In genomic region chr12:72471806-72472205, GRCh38 we compare ENCODE assay signal across 16 cellular contexts.
"Had no signal": no experiment of that assay in that cellular context is flagged by ENCODE, and none has a peak within 500 bp of the region (broad histone marks: within the 10 kb centered on the region; RNA-seq: fewer than 3 reads in every experiment).

No MANE protein-coding gene starts in this region.

- H3K4me1 ChIP-seq: suprapubic skin had no signal

- H3K9me3 Mint-ChIP-seq: activated CD4-positive, alpha-beta T cell treated with anti-CD3 and anti-CD28 coated beads, Interleukin-2, amount 10 ng/mL, durations not matched to agents 7 days and 5 days; type B pancreatic cell had no signal

- H3K27ac ChIP-seq: suprapubic skin had no signal

- H3K4me1 Mint-ChIP-seq: activated CD4-positive, alpha-beta T cell treated with anti-CD3 and anti-CD28 coated beads, Interleukin-2, amount 10 ng/mL, durations not matched to agents 7 days and 5 days; activated naive CD8-positive, alpha-beta T cell treated with anti-CD3 and anti-CD28 coated beads, Interleukin-2, amount 10 ng/mL, durations not matched to agents 7 days and 5 days; naive thymus-derived CD8-positive, alpha-beta T cell had no signal

- H3K36me3 ChIP-seq: suprapubic skin had no signal

- H3K9me3 ChIP-seq: mucosa of descending colon, suprapubic skin had no signal

- H3K27me3 Mint-ChIP-seq: activated CD4-positive, alpha-beta T cell treated with anti-CD3 and anti-CD28 coated beads, Interleukin-2, amount 10 ng/mL, durations not matched to agents 7 days and 5 days; activated naive CD8-positive, alpha-beta T cell treated with anti-CD3 and anti-CD28 coated beads, Interleukin-2, amount 10 ng/mL, durations not matched to agents 7 days and 5 days; naive thymus-derived CD8-positive, alpha-beta T cell; stimulated activated naive CD8-positive, alpha-beta T cell treated with anti-CD3 and anti-CD28 coated beads, Interleukin-15, Interleukin-2, amounts not matched to agents 100 ng/mL and 50 ng/mL, for 24 hours; type B pancreatic cell had no signal

- H3K4me3 ChIP-seq: mucosa of descending colon, suprapubic skin had no signal

- H3K36me3 Mint-ChIP-seq: activated naive CD8-positive, alpha-beta T cell treated with anti-CD3 and anti-CD28 coated beads, Interleukin-2, amount 10 ng/mL, durations not matched to agents 7 days and 5 days; naive thymus-derived CD8-positive, alpha-beta T cell; type B pancreatic cell had no signal

- DNase-seq: activated CD4-positive, alpha-beta T cell treated with anti-CD3 and anti-CD28 coated beads, Interleukin-2, amount 10 ng/mL, durations not matched to agents 7 days and 5 days; activated gamma-delta T cell treated with Interleukin-2 at 50 U/mL for 16 hours; activated naive CD8-positive, alpha-beta T cell treated with anti-CD3 and anti-CD28 coated beads, Interleukin-2, amount 10 ng/mL, durations not matched to agents 7 days and 5 days; anterior cingulate cortex; cerebellar nuclear complex; effector CD8-positive, alpha-beta T cell; foreskin fibroblast; glutamatergic neuron; mucosa of descending colon; naive thymus-derived CD8-positive, alpha-beta T cell; occipital lobe; right cardiac atrium had no signal

- H3K27ac Mint-ChIP-seq: activated CD4-positive, alpha-beta T cell treated with anti-CD3 and anti-CD28 coated beads, Interleukin-2, amount 10 ng/mL, durations not matched to agents 7 days and 5 days; activated naive CD8-positive, alpha-beta T cell treated with anti-CD3 and anti-CD28 coated beads, Interleukin-2, amount 10 ng/mL, durations not matched to agents 7 days and 5 days; naive thymus-derived CD8-positive, alpha-beta T cell; stimulated activated naive CD8-positive, alpha-beta T cell treated with anti-CD3 and anti-CD28 coated beads, Interleukin-15, Interleukin-2, amounts not matched to agents 100 ng/mL and 50 ng/mL, for 24 hours; type B pancreatic cell had no signal

- H3K27me3 ChIP-seq: suprapubic skin had no signal

- H3K4me3 Mint-ChIP-seq: activated CD4-positive, alpha-beta T cell treated with anti-CD3 and anti-CD28 coated beads, Interleukin-2, amount 10 ng/mL, durations not matched to agents 7 days and 5 days; activated naive CD8-positive, alpha-beta T cell treated with anti-CD3 and anti-CD28 coated beads, Interleukin-2, amount 10 ng/mL, durations not matched to agents 7 days and 5 days; naive thymus-derived CD8-positive, alpha-beta T cell; stimulated activated naive CD8-positive, alpha-beta T cell treated with anti-CD3 and anti-CD28 coated beads, Interleukin-15, Interleukin-2, amounts not matched to agents 100 ng/mL and 50 ng/mL, for 24 hours; type B pancreatic cell had no signal

- ATAC-seq: left lobe of liver; mucosa of descending colon; naive thymus-derived CD8-positive, alpha-beta T cell; right cardiac atrium had no signal
